10 cellular contexts compared by ENCODE assay signal in the genomic region with DNA sequence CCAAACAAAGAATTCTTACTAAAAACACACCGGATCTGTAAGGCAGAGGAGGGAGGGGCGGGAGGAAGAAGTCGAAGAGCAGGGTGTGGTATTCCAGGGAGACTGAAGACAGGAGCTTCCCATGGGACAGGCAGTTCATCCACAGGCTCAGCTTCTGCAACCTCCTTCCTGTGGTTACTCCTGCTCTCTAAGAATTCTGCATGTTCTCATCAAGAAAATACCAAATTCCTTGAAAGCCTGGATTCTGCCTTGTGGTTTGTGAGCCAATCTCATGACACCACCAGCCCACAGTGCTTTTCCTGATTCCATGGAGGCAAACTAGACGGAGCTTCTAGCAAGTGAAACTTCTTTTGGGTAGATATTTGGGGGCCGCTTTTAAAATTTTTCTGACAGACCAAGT. TPM values are rescaled to one million over a fixed set of nuclear protein-coding genes. Genes with fewer than 3 reads are reported as not detected.
DNase-seq lines count a peak whose midpoint lies in the region; ATAC-seq and TF ChIP-seq lines count a peak whose summit lies in the region.
"Had no signal": no experiment of that assay in that cellular context is flagged by ENCODE, and none has a peak within 500 bp of the region (broad histone marks: within the 10 kb centered on the region; RNA-seq: fewer than 3 reads in every experiment).

No MANE protein-coding gene starts in this region.

- no peak for TF ChIP-seq CTCF in fibroblast of the aortic adventitia (IDR thresholded peaks at IDR 0.05; ENCODE audit: insufficient read depth, low read length)

- peak; percentile 44 for DNase-seq in GM04504 (ENCODE audit: low read depth)
- DNase-seq in SKM-1 (lab: John Stamatoyannopoulos, UW; ENCODE audit: unreplicated experiment) = peak; percentile 4
- DNase-seq in fibroblast of the aortic adventitia (ENCODE audit: low read depth) = peak; percentile 25
- DNase-seq in skeletal muscle cell (ENCODE audit: low read depth) = peak; percentile 76
- DNase-seq in Kasumi-1 (lab: John Stamatoyannopoulos, UW) = no peak
- DNase-seq: activated CD4-positive, alpha-beta T cell treated with anti-CD3 and anti-CD28 coated beads, Interleukin-2, amount 50 U/mL, for 4 hours; NCI-H2107 had no signal

- ATAC-seq in GM21529 (IDR thresholded peaks at IDR 0.05; ENCODE audit: unreplicated experiment) (no peak), HG03025 (IDR thresholded peaks at IDR 0.05; ENCODE audit: low FRiP score, unreplicated experiment) (no peak)

- H3K4me3 ChIP-seq in fibroblast of the aortic adventitia (ENCODE audit: low read depth, low read length) = no peak overlapping the region
- no peak overlapping the region for H3K4me3 ChIP-seq in skeletal muscle cell (ENCODE audit: low read depth, low read length)
- H3K4me3 ChIP-seq: body of pancreas had no signal

RNA-seq across cellular contexts. Expression of a gene that starts 1.1 kb away (rescaled TPM):
- 0.74 and 3.1 TPM in 2 replicates for total RNA-seq in fibroblast of the aortic adventitia (ENCODE audit: low replicate concordance)

Comparison
In these comparisons a context has a peak if more than half of its experiments do, and no peak if none do; other contexts are left out.
1. DNase-seq: peak in GM04504 (single experiment), SKM-1 (single experiment), fibroblast of the aortic adventitia (single experiment) and skeletal muscle cell (single experiment); none in Kasumi-1 (0 of 2).